1 cellular context compared by ENCODE assay signal in genomic region chr5:142481410-142481809, GRCh38.
TF ChIP-seq lines count a peak whose summit lies in the region.

No MANE protein-coding gene starts in this region.

TF ChIP-seq in GM12878, 131 proteins besides CTCF, POLR2A, EP300 and RAD21:
- TF ChIP-seq SPI1 (IDR thresholded peaks at IDR 0.05; ENCODE audit: borderline replicate concordance, insufficient read depth, low read depth, low read length) (peak; percentile 23; the same call in 1 of the 2 replicates), SREBF1 (IDR thresholded peaks at IDR 0.05; ENCODE audit: low read length) (no peak), EGR1 (IDR thresholded peaks at IDR 0.05; ENCODE audit: borderline replicate concordance in 1 of 2, low read depth in 2 of 2, low read length in 2 of 2) (no peak), TCF12 (IDR thresholded peaks at IDR 0.05; ENCODE audit: low read depth, low read length) (no peak), BHLHE40 (IDR thresholded peaks at IDR 0.05; ENCODE audit: borderline replicate concordance in 1 of 2, low read depth in 2 of 2, low read length in 1 of 2) (no peak), NR2C2 (IDR thresholded peaks at IDR 0.05; ENCODE audit: borderline replicate concordance, control insufficient read depth, insufficient read length, low read depth) (no peak)
TF ChIP-seq in GM12878: peak in this region for 1.
